Comparison of ENCODE assay signal across 1 cellular context in the genomic region with DNA sequence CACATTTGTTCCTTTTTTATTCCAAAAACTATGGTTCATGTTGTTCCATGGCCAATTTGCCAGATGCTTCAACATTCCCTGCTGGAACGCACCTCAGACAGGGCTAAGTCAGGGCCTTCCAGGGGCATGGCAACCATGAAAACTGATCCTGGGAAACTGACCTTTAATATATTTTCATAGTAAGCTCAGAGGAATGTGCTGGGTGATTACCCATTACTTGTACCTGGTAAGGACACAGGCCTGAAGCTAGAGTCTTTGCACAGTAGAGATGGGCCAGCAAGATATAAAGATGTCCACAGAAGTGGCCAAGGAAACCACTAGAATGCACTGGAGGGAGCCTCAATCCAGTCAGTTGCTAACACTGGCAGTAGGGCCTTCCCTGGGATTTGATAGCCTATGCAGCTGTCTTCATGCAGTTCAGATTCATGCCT.
TF ChIP-seq lines count a peak whose summit lies in the region.

No MANE protein-coding gene starts in this region.

TF ChIP-seq in H1, 55 proteins besides CTCF, POLR2A, EP300 and RAD21 (continued from another document):
- TF ChIP-seq, protein P1, sequence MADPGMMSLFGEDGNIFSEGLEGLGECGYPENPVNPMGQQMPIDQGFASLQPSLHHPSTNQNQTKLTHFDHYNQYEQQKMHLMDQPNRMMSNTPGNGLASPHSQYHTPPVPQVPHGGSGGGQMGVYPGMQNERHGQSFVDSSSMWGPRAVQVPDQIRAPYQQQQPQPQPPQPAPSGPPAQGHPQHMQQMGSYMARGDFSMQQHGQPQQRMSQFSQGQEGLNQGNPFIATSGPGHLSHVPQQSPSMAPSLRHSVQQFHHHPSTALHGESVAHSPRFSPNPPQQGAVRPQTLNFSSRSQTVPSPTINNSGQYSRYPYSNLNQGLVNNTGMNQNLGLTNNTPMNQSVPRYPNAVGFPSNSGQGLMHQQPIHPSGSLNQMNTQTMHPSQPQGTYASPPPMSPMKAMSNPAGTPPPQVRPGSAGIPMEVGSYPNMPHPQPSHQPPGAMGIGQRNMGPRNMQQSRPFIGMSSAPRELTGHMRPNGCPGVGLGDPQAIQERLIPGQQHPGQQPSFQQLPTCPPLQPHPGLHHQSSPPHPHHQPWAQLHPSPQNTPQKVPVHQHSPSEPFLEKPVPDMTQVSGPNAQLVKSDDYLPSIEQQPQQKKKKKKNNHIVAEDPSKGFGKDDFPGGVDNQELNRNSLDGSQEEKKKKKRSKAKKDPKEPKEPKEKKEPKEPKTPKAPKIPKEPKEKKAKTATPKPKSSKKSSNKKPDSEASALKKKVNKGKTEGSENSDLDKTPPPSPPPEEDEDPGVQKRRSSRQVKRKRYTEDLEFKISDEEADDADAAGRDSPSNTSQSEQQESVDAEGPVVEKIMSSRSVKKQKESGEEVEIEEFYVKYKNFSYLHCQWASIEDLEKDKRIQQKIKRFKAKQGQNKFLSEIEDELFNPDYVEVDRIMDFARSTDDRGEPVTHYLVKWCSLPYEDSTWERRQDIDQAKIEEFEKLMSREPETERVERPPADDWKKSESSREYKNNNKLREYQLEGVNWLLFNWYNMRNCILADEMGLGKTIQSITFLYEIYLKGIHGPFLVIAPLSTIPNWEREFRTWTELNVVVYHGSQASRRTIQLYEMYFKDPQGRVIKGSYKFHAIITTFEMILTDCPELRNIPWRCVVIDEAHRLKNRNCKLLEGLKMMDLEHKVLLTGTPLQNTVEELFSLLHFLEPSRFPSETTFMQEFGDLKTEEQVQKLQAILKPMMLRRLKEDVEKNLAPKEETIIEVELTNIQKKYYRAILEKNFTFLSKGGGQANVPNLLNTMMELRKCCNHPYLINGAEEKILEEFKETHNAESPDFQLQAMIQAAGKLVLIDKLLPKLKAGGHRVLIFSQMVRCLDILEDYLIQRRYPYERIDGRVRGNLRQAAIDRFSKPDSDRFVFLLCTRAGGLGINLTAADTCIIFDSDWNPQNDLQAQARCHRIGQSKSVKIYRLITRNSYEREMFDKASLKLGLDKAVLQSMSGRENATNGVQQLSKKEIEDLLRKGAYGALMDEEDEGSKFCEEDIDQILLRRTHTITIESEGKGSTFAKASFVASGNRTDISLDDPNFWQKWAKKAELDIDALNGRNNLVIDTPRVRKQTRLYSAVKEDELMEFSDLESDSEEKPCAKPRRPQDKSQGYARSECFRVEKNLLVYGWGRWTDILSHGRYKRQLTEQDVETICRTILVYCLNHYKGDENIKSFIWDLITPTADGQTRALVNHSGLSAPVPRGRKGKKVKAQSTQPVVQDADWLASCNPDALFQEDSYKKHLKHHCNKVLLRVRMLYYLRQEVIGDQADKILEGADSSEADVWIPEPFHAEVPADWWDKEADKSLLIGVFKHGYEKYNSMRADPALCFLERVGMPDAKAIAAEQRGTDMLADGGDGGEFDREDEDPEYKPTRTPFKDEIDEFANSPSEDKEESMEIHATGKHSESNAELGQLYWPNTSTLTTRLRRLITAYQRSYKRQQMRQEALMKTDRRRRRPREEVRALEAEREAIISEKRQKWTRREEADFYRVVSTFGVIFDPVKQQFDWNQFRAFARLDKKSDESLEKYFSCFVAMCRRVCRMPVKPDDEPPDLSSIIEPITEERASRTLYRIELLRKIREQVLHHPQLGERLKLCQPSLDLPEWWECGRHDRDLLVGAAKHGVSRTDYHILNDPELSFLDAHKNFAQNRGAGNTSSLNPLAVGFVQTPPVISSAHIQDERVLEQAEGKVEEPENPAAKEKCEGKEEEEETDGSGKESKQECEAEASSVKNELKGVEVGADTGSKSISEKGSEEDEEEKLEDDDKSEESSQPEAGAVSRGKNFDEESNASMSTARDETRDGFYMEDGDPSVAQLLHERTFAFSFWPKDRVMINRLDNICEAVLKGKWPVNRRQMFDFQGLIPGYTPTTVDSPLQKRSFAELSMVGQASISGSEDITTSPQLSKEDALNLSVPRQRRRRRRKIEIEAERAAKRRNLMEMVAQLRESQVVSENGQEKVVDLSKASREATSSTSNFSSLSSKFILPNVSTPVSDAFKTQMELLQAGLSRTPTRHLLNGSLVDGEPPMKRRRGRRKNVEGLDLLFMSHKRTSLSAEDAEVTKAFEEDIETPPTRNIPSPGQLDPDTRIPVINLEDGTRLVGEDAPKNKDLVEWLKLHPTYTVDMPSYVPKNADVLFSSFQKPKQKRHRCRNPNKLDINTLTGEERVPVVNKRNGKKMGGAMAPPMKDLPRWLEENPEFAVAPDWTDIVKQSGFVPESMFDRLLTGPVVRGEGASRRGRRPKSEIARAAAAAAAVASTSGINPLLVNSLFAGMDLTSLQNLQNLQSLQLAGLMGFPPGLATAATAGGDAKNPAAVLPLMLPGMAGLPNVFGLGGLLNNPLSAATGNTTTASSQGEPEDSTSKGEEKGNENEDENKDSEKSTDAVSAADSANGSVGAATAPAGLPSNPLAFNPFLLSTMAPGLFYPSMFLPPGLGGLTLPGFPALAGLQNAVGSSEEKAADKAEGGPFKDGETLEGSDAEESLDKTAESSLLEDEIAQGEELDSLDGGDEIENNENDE (IDR thresholded peaks at IDR 0.05; ENCODE audit: insufficient replicate concordance, low read length), result no peak
- TF ChIP-seq CREB1 (IDR thresholded peaks at IDR 0.05) (no peak), SIRT6 (IDR thresholded peaks at IDR 0.05; ENCODE audit: low read length) (no peak), TCF12 (IDR thresholded peaks at IDR 0.05; ENCODE audit: low read depth, low read length) (no peak), TAF1 (IDR thresholded peaks at IDR 0.05; ENCODE audit: low read depth, low read length) (no peak), BRCA1 (IDR thresholded peaks at IDR 0.05; ENCODE audit: low read depth, low read length) (no peak), EZH2 (IDR thresholded peaks at IDR 0.05; ENCODE audit: low read depth, low read length, severe bottlenecking) (no peak), RFX5 (IDR thresholded peaks at IDR 0.05; ENCODE audit: borderline replicate concordance, low read depth, low read length) (no peak), RXRA (IDR thresholded peaks at IDR 0.05; ENCODE audit: insufficient read depth, low read depth, low read length) (no peak), ZNF274 (IDR thresholded peaks at IDR 0.05; ENCODE audit: borderline replicate concordance, extremely low read depth, low read length) (no peak)
- TF ChIP-seq, protein P2, sequence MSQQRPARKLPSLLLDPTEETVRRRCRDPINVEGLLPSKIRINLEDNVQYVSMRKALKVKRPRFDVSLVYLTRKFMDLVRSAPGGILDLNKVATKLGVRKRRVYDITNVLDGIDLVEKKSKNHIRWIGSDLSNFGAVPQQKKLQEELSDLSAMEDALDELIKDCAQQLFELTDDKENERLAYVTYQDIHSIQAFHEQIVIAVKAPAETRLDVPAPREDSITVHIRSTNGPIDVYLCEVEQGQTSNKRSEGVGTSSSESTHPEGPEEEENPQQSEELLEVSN (IDR thresholded peaks at IDR 0.05), result no peak
